20 cellular contexts compared by ENCODE assay signal in genomic region chr2:239949537-239949936, GRCh38.
"Had no signal": no experiment of that assay in that cellular context is flagged by ENCODE, and none has a peak within 500 bp of the region (broad histone marks: within the 10 kb centered on the region; RNA-seq: fewer than 3 reads in every experiment).

No MANE protein-coding gene starts in this region.

- H3K27ac ChIP-seq: epithelial cell of prostate, esophagus muscularis mucosa, gastroesophageal sphincter, psoas muscle, stomach, thoracic aorta had no signal

- H3K27me3 ChIP-seq: esophagus muscularis mucosa, gastroesophageal sphincter, stomach had no signal

- H3K27ac Mint-ChIP-seq: dendritic cell treated with granulocyte-macrophage colony-stimulating factor and Interleukin-4, amounts not matched to agents 40 ng/mL and 50 ng/mL, for 4 days; effector memory CD8-positive, alpha-beta T cell had no signal

- ATAC-seq: effector memory CD8-positive, alpha-beta T cell; gastroesophageal sphincter; left colon; naive thymus-derived CD4-positive, alpha-beta T cell; psoas muscle had no signal

- H3K36me3 ChIP-seq: thoracic aorta had no signal

- H3K9me3 Mint-ChIP-seq: dendritic cell treated with granulocyte-macrophage colony-stimulating factor and Interleukin-4, amounts not matched to agents 40 ng/mL and 50 ng/mL, for 4 days; effector memory CD8-positive, alpha-beta T cell; nephron progenitor cell had no signal

- H3K36me3 Mint-ChIP-seq: immature natural killer cell had no signal

- DNase-seq: effector memory CD8-positive, alpha-beta T cell; glutamatergic neuron; immature natural killer cell; mesendoderm; naive thymus-derived CD4-positive, alpha-beta T cell; nephron progenitor cell; retina; small intestine; stimulated activated CD4-positive, alpha-beta T cell treated with anti-CD3 and anti-CD28 coated beads, Interleukin-12 subunit alpha, Interleukin-12 subunit beta, amount 100 ng/mL, for 4 hours; stimulated activated naive CD4-positive, alpha-beta T cell; stomach; substantia nigra; trophoblast cell had no signal

- H3K27me3 Mint-ChIP-seq: dendritic cell treated with granulocyte-macrophage colony-stimulating factor and Interleukin-4, amounts not matched to agents 40 ng/mL and 50 ng/mL, for 4 days; effector memory CD8-positive, alpha-beta T cell; naive thymus-derived CD4-positive, alpha-beta T cell had no signal

- H3K9me3 ChIP-seq: esophagus muscularis mucosa, gastroesophageal sphincter, psoas muscle, stomach, thoracic aorta had no signal

- H3K4me3 ChIP-seq: esophagus muscularis mucosa, gastroesophageal sphincter, psoas muscle, stomach, thoracic aorta had no signal

- H3K4me3 Mint-ChIP-seq: dendritic cell treated with granulocyte-macrophage colony-stimulating factor and Interleukin-4, amounts not matched to agents 40 ng/mL and 50 ng/mL, for 4 days; effector memory CD8-positive, alpha-beta T cell; immature natural killer cell; naive thymus-derived CD4-positive, alpha-beta T cell; nephron progenitor cell had no signal
